Comparison of ENCODE assay signal across 9 cellular contexts in genomic region chr3:196837819-196838420, GRCh38. TPM values are rescaled to one million over a fixed set of nuclear protein-coding genes. Genes with fewer than 3 reads are reported as not detected.
DNase-seq lines count a peak whose midpoint lies in the region; ATAC-seq and TF ChIP-seq lines count a peak whose summit lies in the region.
"Had no signal": no experiment of that assay in that cellular context is flagged by ENCODE, and none has a peak within 500 bp of the region (broad histone marks: within the 10 kb centered on the region; RNA-seq: fewer than 3 reads in every experiment).

No MANE protein-coding gene starts in this region.

- peaks cover 0 to 4% (median 0%) of the 10 kb centered on the region in 4 donors for H3K4me1 ChIP-seq in esophagus muscularis mucosa

- WGBS in esophagus muscularis mucosa = 55% methylated on average over 3 of the region's 3 CpGs

- no peak overlapping the region for H3K4me3 ChIP-seq in esophagus muscularis mucosa

- H3K4me3 Mint-ChIP-seq in activated CD8-positive, alpha-beta memory T cell treated with anti-CD3 and anti-CD28 coated beads, Interleukin-2, amount 10 ng/mL, durations not matched to agents 7 days and 5 days = no peak overlapping the region
- no peak overlapping the region for H3K4me3 Mint-ChIP-seq in natural killer cell
- H3K4me3 Mint-ChIP-seq: activated naive CD4-positive, alpha-beta T cell treated with anti-CD3 and anti-CD28 coated beads, Interleukin-2, amount 50 U/mL, for 24 hours had no signal

- H3K27ac Mint-ChIP-seq in activated CD8-positive, alpha-beta memory T cell treated with anti-CD3 and anti-CD28 coated beads, Interleukin-2, amount 10 ng/mL, durations not matched to agents 7 days and 5 days = no peak overlapping the region
- H3K27ac Mint-ChIP-seq in natural killer cell = no peak overlapping the region
- H3K27ac Mint-ChIP-seq: activated naive CD4-positive, alpha-beta T cell treated with anti-CD3 and anti-CD28 coated beads, Interleukin-2, amount 50 U/mL, for 24 hours had no signal

- intact Hi-C loops in esophagus muscularis mucosa (cut with DNase I) = loop anchor here (5.0 kb wide), 1 partner anchor 129 kb away; the partner anchor contains the start of gene PIGZ
- intact Hi-C loops in natural killer cell (cut with micrococcal nuclease) = loop anchor here (1.0 to 5.0 kb wide), 4 partner anchors 104 to 349 kb away; partner anchors contain the start of genes MELTF and NCBP2

- no peaks in the 10 kb centered on the region for H3K9me3 ChIP-seq in esophagus muscularis mucosa

- H3K4me1 Mint-ChIP-seq in activated CD8-positive, alpha-beta memory T cell treated with anti-CD3 and anti-CD28 coated beads, Interleukin-2, amount 10 ng/mL, durations not matched to agents 7 days and 5 days = peaks cover 6% of the 10 kb centered on the region
- no peaks in the 10 kb centered on the region for H3K4me1 Mint-ChIP-seq in natural killer cell
- H3K4me1 Mint-ChIP-seq: activated naive CD4-positive, alpha-beta T cell treated with anti-CD3 and anti-CD28 coated beads, Interleukin-2, amount 50 U/mL, for 24 hours had no signal

- no peaks in the 10 kb centered on the region for H3K27me3 ChIP-seq in esophagus muscularis mucosa

- H3K9me3 Mint-ChIP-seq in activated CD8-positive, alpha-beta memory T cell treated with anti-CD3 and anti-CD28 coated beads, Interleukin-2, amount 10 ng/mL, durations not matched to agents 7 days and 5 days (ENCODE audit: low read depth) = no peaks in the 10 kb centered on the region
- no peaks in the 10 kb centered on the region for H3K9me3 Mint-ChIP-seq in natural killer cell
- H3K9me3 Mint-ChIP-seq: activated naive CD4-positive, alpha-beta T cell treated with anti-CD3 and anti-CD28 coated beads, Interleukin-2, amount 50 U/mL, for 24 hours had no signal

- CTCF ChIA-PET in activated CD8-positive, alpha-beta memory T cell treated with anti-CD3 and anti-CD28 coated beads, Interleukin-2, amount 10 ng/mL, durations not matched to agents 7 days and 5 days (lab: Charles Lee) = interaction anchor here (0.7 to 6.5 kb wide), 19 partner anchors 11 to 246 kb away, joined by 3 to 53 read pairs (median 4); partner anchors contain the start of genes MELTF, NCBP2, PIGZ and SENP5

- no peaks in the 10 kb centered on the region for H3K36me3 Mint-ChIP-seq in activated CD8-positive, alpha-beta memory T cell treated with anti-CD3 and anti-CD28 coated beads, Interleukin-2, amount 10 ng/mL, durations not matched to agents 7 days and 5 days
- H3K36me3 Mint-ChIP-seq in natural killer cell = no peaks in the 10 kb centered on the region
- H3K36me3 Mint-ChIP-seq: activated naive CD4-positive, alpha-beta T cell treated with anti-CD3 and anti-CD28 coated beads, Interleukin-2, amount 50 U/mL, for 24 hours had no signal

- H3K27ac ChIP-seq in esophagus muscularis mucosa (replicated peaks in 1 of 4) = no peak overlapping the region

- TF ChIP-seq POLR2A in esophagus muscularis mucosa (IDR thresholded peaks at IDR 0.05; ENCODE audit: low read depth) = no peak

- no peak for TF ChIP-seq EP300 in esophagus muscularis mucosa (IDR thresholded peaks at IDR 0.05)

- peak; percentile 49 for DNase-seq in DMS53 (lab: John Stamatoyannopoulos, UW)
- DNase-seq in NOMO-1 (lab: John Stamatoyannopoulos, UW; ENCODE audit: unreplicated experiment in 2 of 2) = peak; percentile 63 to 83
- peak; percentile 82 for DNase-seq in activated CD8-positive, alpha-beta memory T cell treated with anti-CD3 and anti-CD28 coated beads, Interleukin-2, amount 10 ng/mL, durations not matched to agents 7 days and 5 days
- no peak for DNase-seq in esophagus muscularis mucosa (ENCODE audit: extremely low spot score)
- DNase-seq in natural killer cell = peak; percentile 56
- peak; percentile 79 for DNase-seq in stimulated activated naive CD8-positive, alpha-beta T cell treated with anti-CD3 and anti-CD28 coated beads, Interleukin-15, Interleukin-2, amounts not matched to agents 100 U/mL and 50 U/mL, for 24 hours

- no peaks in the 10 kb centered on the region for H3K36me3 ChIP-seq in esophagus muscularis mucosa

- TF ChIP-seq CTCF in esophagus muscularis mucosa (IDR thresholded peaks at IDR 0.05) (peak; percentile 62 to 87 (median 68)), natural killer cell (IDR thresholded peaks at IDR 0.05) (peak; percentile 86)

- H3K27me3 Mint-ChIP-seq in activated CD8-positive, alpha-beta memory T cell treated with anti-CD3 and anti-CD28 coated beads, Interleukin-2, amount 10 ng/mL, durations not matched to agents 7 days and 5 days = no peaks in the 10 kb centered on the region
- H3K27me3 Mint-ChIP-seq in natural killer cell (ENCODE audit: low read depth in 2 of 2) = peaks cover 0 to 2% of the 10 kb centered on the region in 2 donors
- H3K27me3 Mint-ChIP-seq: activated naive CD4-positive, alpha-beta T cell treated with anti-CD3 and anti-CD28 coated beads, Interleukin-2, amount 50 U/mL, for 24 hours had no signal

- peak; percentile 66 for ATAC-seq in HG02885 (IDR thresholded peaks at IDR 0.05; ENCODE audit: poor library complexity, unreplicated experiment)
- peak; percentile 91 for ATAC-seq in activated CD8-positive, alpha-beta memory T cell treated with anti-CD3 and anti-CD28 coated beads, Interleukin-2, amount 10 ng/mL, durations not matched to agents 7 days and 5 days
- peak; percentile 87 to 97 (median 96) for ATAC-seq in natural killer cell
- ATAC-seq in stimulated activated naive CD8-positive, alpha-beta T cell treated with anti-CD3 and anti-CD28 coated beads, Interleukin-15, Interleukin-2, amounts not matched to agents 100 U/mL and 50 U/mL, for 24 hours = peak; percentile 84
- ATAC-seq in GM21528 (IDR thresholded peaks at IDR 0.05; ENCODE audit: low FRiP score, unreplicated experiment) = no peak

RNA-seq across cellular contexts. Expression of gene SENP5, which starts 29.8 kb away (rescaled TPM):
- total RNA-seq in activated CD8-positive, alpha-beta memory T cell treated with anti-CD3 and anti-CD28 coated beads, Interleukin-2, amount 10 ng/mL, durations not matched to agents 7 days and 5 days = 10 to 100 TPM; 39.8 to 42.0 TPM
- total RNA-seq in esophagus muscularis mucosa (10 to 100 TPM; 43.7 to 45.4 (median 44.1) TPM), natural killer cell (10 to 100 TPM; 77.0 to 98.7 (median 78.0) TPM)
